Comparison of ENCODE assay signal across 4 cellular contexts in genomic region chr16:14680396-14680795, GRCh38. TPM values are rescaled to one million over a fixed set of nuclear protein-coding genes. Genes with fewer than 3 reads are reported as not detected.
"Had no signal": no experiment of that assay in that cellular context is flagged by ENCODE, and none has a peak within 500 bp of the region (broad histone marks: within the 10 kb centered on the region; RNA-seq: fewer than 3 reads in every experiment).

No MANE protein-coding gene starts in this region.

RNA-seq across cellular contexts. Expression of gene PLA2G10, which starts 13.7 kb away (rescaled TPM):
- total RNA-seq: GM23248, H4, H7, HFFc6 had no signal
- polyA plus RNA-seq: GM23248 had no signal
